In the genomic region with DNA sequence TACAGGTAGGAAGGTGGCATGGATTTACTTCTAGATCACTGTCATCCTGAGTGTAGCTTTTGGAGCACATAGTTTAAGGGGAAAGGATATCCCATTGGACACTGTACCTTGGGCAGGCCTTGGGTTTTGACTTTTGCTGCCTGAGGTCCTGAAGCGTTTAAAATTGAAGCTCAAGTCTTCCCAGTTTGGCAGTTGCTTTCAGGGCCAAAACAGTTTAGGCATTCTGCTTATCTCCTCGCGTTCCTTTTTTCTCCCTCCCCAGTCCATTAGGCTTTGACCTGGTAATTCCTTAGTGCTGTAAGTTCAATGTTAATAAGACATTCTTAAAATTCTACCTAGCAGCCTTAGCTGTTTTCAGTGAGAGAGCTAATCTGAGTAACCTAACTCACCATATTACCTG, we compare ENCODE assay signal across 25 cellular contexts. TPM values are rescaled to one million over a fixed set of nuclear protein-coding genes. Genes with fewer than 3 reads are reported as not detected.
DNase-seq lines count a peak whose midpoint lies in the region; ATAC-seq and TF ChIP-seq lines count a peak whose summit lies in the region.
"Had no signal": no experiment of that assay in that cellular context is flagged by ENCODE, and none has a peak within 500 bp of the region (broad histone marks: within the 10 kb centered on the region; RNA-seq: fewer than 3 reads in every experiment).

No MANE protein-coding gene starts in this region.

- peaks cover 19% of the 10 kb centered on the region for H3K4me1 Mint-ChIP-seq in activated naive CD8-positive, alpha-beta T cell treated with anti-CD3 and anti-CD28 coated beads, Interleukin-2, amount 50 U/mL, for 24 hours
- H3K4me1 Mint-ChIP-seq in activated naive CD8-positive, alpha-beta T cell treated with anti-CD3 and anti-CD28 coated beads for 36 hours, result peaks cover 30% of the 10 kb centered on the region
- peaks cover 68% of the 10 kb centered on the region for H3K4me1 Mint-ChIP-seq in WTC11
- H3K4me1 Mint-ChIP-seq in mesothelial cell of epicardium, result peaks cover 21% of the 10 kb centered on the region

- H3K9me3 Mint-ChIP-seq in activated naive CD8-positive, alpha-beta T cell treated with anti-CD3 and anti-CD28 coated beads, Interleukin-2, amount 50 U/mL, for 24 hours, result no peaks in the 10 kb centered on the region
- H3K9me3 Mint-ChIP-seq in activated naive CD8-positive, alpha-beta T cell treated with anti-CD3 and anti-CD28 coated beads for 36 hours, result peaks cover 7% of the 10 kb centered on the region
- no peaks in the 10 kb centered on the region for H3K9me3 Mint-ChIP-seq in WTC11
- H3K9me3 Mint-ChIP-seq in mesothelial cell of epicardium, result peaks cover 9% of the 10 kb centered on the region

- CTCF ChIA-PET in WTC11 (lab: Charles Lee), result interaction anchor here (0.8 to 1.9 kb wide), 2 partner anchors 60 to 204 kb away, joined by 4 to 8 read pairs; no protein-coding TSS in a partner anchor

- no peaks in the 10 kb centered on the region for H3K27me3 Mint-ChIP-seq in activated naive CD8-positive, alpha-beta T cell treated with anti-CD3 and anti-CD28 coated beads, Interleukin-2, amount 50 U/mL, for 24 hours
- H3K27me3 Mint-ChIP-seq in activated naive CD8-positive, alpha-beta T cell treated with anti-CD3 and anti-CD28 coated beads for 36 hours, result no peaks in the 10 kb centered on the region
- H3K27me3 Mint-ChIP-seq in WTC11 (ENCODE audit: low read depth), result no peaks in the 10 kb centered on the region
- no peaks in the 10 kb centered on the region for H3K27me3 Mint-ChIP-seq in mesothelial cell of epicardium (ENCODE audit: low read depth)

- peaks cover 25% of the 10 kb centered on the region for H3K36me3 Mint-ChIP-seq in activated naive CD8-positive, alpha-beta T cell treated with anti-CD3 and anti-CD28 coated beads, Interleukin-2, amount 50 U/mL, for 24 hours (ENCODE audit: low read depth)
- peaks cover 26% of the 10 kb centered on the region for H3K36me3 Mint-ChIP-seq in activated naive CD8-positive, alpha-beta T cell treated with anti-CD3 and anti-CD28 coated beads for 36 hours
- H3K36me3 Mint-ChIP-seq in WTC11 (peaks cover 10% of the 10 kb centered on the region), mesothelial cell of epicardium (peaks cover 10% of the 10 kb centered on the region)

- H3K27ac Mint-ChIP-seq in activated naive CD8-positive, alpha-beta T cell treated with anti-CD3 and anti-CD28 coated beads, Interleukin-2, amount 50 U/mL, for 24 hours, result peak overlapping the region; percentile 31
- H3K27ac Mint-ChIP-seq in activated naive CD8-positive, alpha-beta T cell treated with anti-CD3 and anti-CD28 coated beads for 36 hours, result no peak overlapping the region
- H3K27ac Mint-ChIP-seq in WTC11 (peak overlapping the region; percentile 72), mesothelial cell of epicardium (peak overlapping the region; percentile 81)

- POLR2A ChIA-PET in WTC11 (lab: Charles Lee), result no interaction called here

- TF ChIP-seq CTCF in WTC11 (IDR thresholded peaks at IDR 0.05) (no peak), mesothelial cell of epicardium (IDR thresholded peaks at IDR 0.05; ENCODE audit: unreplicated experiment) (no peak)

- H3K4me3 Mint-ChIP-seq in activated naive CD8-positive, alpha-beta T cell treated with anti-CD3 and anti-CD28 coated beads, Interleukin-2, amount 50 U/mL, for 24 hours, result no peak overlapping the region
- no peak overlapping the region for H3K4me3 Mint-ChIP-seq in activated naive CD8-positive, alpha-beta T cell treated with anti-CD3 and anti-CD28 coated beads for 36 hours
- H3K4me3 Mint-ChIP-seq in WTC11 (no peak overlapping the region), mesothelial cell of epicardium (no peak overlapping the region)

- DNase-seq in activated naive CD8-positive, alpha-beta T cell treated with anti-CD3 and anti-CD28 coated beads, Interleukin-2, amount 50 U/mL, for 24 hours, result no peak
- DNase-seq in activated naive CD8-positive, alpha-beta T cell treated with anti-CD3 and anti-CD28 coated beads for 36 hours, result no peak
- DNase-seq in WTC11 (ENCODE audit: low spot score), result no peak
- no peak for DNase-seq in mesothelial cell of epicardium (ENCODE audit: low spot score in 2 of 2, unreplicated experiment in 2 of 2)
- DNase-seq in HT-29 (ENCODE audit: low spot score), result no peak
- no peak for DNase-seq in D341Med (ENCODE audit: low spot score)
- DNase-seq: 8988T; DMS79; EL; GF-D8; GOT3; KG1; MG63; NCI-H1105 treated with DMSO at 0.1 percent for 48 hours; NCI-H146; NCI-H1930; NCI-H446 treated with DMSO at 0.1 percent for 48 hours; NCI-H526; NCI-H82; NK-92 treated with Interleukin-12 subunit alpha and Interleukin-12 subunit beta, amount 100 ng/mL, for 24 hours; PC-3; SJCRH30 had no signal

- no peak for ATAC-seq in activated naive CD8-positive, alpha-beta T cell treated with anti-CD3 and anti-CD28 coated beads, Interleukin-2, amount 50 U/mL, for 24 hours
- no peak for ATAC-seq in WTC11
- no peak for ATAC-seq in GM18873 (IDR thresholded peaks at IDR 0.05; ENCODE audit: low FRiP score, unreplicated experiment)
- ATAC-seq: PC-3, Right ventricle myocardium inferior, SK-N-SH treated with all-trans-retinoic acid at 6 μM for 48 hours had no signal

TF ChIP-seq in WTC11, 78 proteins besides CTCF, POLR2A, EP300 and RAD21:
- TF ChIP-seq NFE2L1 (CRISPR knock-in tag; IDR thresholded peaks at IDR 0.05), result no peak
- TF ChIP-seq, protein P1, sequence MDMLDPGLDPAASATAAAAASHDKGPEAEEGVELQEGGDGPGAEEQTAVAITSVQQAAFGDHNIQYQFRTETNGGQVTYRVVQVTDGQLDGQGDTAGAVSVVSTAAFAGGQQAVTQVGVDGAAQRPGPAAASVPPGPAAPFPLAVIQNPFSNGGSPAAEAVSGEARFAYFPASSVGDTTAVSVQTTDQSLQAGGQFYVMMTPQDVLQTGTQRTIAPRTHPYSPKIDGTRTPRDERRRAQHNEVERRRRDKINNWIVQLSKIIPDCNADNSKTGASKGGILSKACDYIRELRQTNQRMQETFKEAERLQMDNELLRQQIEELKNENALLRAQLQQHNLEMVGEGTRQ (CRISPR knock-in tag; IDR thresholded peaks at IDR 0.05), result no peak
- TF ChIP-seq SP1 (CRISPR knock-in tag; conservative IDR thresholded peaks at IDR 0.05), result no peak
- TF ChIP-seq, protein P2, sequence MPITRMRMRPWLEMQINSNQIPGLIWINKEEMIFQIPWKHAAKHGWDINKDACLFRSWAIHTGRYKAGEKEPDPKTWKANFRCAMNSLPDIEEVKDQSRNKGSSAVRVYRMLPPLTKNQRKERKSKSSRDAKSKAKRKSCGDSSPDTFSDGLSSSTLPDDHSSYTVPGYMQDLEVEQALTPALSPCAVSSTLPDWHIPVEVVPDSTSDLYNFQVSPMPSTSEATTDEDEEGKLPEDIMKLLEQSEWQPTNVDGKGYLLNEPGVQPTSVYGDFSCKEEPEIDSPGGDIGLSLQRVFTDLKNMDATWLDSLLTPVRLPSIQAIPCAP (CRISPR knock-in tag; IDR thresholded peaks at IDR 0.05), result no peak
- no peak for TF ChIP-seq GTF2I (CRISPR knock-in tag; conservative IDR thresholded peaks at IDR 0.05)
- TF ChIP-seq ZNF317 (CRISPR knock-in tag; IDR thresholded peaks at IDR 0.05; ENCODE audit: borderline replicate concordance, low read depth), result no peak
- TF ChIP-seq SMAD4 (CRISPR knock-in tag; IDR thresholded peaks at IDR 0.05), result no peak
- no peak for TF ChIP-seq TEAD1 (CRISPR knock-in tag; IDR thresholded peaks at IDR 0.05)

RNA-seq across cellular contexts. Expression of a gene that starts 35.7 kb away (rescaled TPM):
- 10 to 100 TPM; 38.7 to 45.1 TPM for total RNA-seq in activated naive CD8-positive, alpha-beta T cell treated with anti-CD3 and anti-CD28 coated beads for 36 hours
- total RNA-seq in WTC11 (2021) (47.5 to 68.3 TPM (median 50.4 TPM) in 3 replicates), mesothelial cell of epicardium (48.7 to 52.1 TPM (median 50.3 TPM) in 3 replicates)
- 19.1 and 28.6 TPM in 2 replicates for total RNA-seq in HT-29 (2014; rRNA removed; shearing (Covaris generic))
